Comparison of ENCODE assay signal across 1 cellular context in the genomic region with DNA sequence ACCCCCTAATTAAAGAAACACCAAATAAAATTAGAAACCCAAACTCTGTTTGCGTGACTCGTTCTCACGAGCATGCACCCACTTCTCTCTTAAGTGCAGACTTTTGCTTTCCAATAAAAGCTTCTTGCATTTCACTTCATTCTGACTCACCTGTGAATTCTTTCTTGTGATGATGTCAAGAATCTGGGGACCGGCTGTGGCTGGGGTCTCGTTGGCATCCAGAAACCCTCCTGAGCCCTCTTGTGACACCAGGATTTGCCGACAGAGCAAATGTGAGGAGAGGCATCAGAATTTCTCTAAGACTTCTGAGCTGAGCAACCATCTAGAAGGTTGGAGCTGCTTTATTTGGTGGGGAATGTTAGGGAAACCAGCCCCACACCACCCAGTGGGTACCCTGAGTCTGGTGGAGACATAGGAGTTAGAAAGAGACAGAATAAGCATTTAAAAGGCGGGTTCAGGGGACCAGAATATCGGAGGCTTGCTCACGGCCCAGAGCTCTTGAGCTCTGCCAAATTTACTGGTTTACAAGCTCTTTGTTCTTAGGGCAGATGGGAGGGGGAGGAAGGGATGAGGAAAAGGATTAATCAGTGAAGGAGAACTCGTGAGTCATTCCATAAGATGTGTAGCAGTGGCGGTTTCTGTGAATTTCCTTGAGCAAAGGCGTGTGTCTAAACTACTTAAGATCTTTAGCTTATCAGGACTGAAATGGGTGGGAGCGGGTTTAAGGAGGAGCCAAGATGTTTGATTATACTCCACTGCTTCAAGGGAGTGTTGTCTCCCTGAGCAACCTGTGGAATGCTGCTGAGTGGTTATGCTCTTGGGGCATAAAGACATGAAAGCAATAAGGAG.
A peak's percentile ranks its signal among the peaks of the same experiment; 100 is the strongest.
TF ChIP-seq lines count a peak whose summit lies in the region.

No MANE protein-coding gene starts in this region.

TF ChIP-seq in HCT116, 20 proteins besides CTCF, POLR2A, EP300 and RAD21 (continued from another document):
- TF ChIP-seq, protein P1, sequence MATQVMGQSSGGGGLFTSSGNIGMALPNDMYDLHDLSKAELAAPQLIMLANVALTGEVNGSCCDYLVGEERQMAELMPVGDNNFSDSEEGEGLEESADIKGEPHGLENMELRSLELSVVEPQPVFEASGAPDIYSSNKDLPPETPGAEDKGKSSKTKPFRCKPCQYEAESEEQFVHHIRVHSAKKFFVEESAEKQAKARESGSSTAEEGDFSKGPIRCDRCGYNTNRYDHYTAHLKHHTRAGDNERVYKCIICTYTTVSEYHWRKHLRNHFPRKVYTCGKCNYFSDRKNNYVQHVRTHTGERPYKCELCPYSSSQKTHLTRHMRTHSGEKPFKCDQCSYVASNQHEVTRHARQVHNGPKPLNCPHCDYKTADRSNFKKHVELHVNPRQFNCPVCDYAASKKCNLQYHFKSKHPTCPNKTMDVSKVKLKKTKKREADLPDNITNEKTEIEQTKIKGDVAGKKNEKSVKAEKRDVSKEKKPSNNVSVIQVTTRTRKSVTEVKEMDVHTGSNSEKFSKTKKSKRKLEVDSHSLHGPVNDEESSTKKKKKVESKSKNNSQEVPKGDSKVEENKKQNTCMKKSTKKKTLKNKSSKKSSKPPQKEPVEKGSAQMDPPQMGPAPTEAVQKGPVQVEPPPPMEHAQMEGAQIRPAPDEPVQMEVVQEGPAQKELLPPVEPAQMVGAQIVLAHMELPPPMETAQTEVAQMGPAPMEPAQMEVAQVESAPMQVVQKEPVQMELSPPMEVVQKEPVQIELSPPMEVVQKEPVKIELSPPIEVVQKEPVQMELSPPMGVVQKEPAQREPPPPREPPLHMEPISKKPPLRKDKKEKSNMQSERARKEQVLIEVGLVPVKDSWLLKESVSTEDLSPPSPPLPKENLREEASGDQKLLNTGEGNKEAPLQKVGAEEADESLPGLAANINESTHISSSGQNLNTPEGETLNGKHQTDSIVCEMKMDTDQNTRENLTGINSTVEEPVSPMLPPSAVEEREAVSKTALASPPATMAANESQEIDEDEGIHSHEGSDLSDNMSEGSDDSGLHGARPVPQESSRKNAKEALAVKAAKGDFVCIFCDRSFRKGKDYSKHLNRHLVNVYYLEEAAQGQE (IDR thresholded peaks at IDR 0.05; ENCODE audit: low read depth), result no peak
- no peak for TF ChIP-seq SRF (IDR thresholded peaks at IDR 0.05; ENCODE audit: low read depth)
- peak; percentile 54; the same call in 1 of the 2 replicates for TF ChIP-seq CEBPB (IDR thresholded peaks at IDR 0.05; ENCODE audit: low read depth)
- TF ChIP-seq EZH2phosphoT487 (IDR thresholded peaks at IDR 0.05; ENCODE audit: borderline replicate concordance), result no peak
- TF ChIP-seq, protein P2, sequence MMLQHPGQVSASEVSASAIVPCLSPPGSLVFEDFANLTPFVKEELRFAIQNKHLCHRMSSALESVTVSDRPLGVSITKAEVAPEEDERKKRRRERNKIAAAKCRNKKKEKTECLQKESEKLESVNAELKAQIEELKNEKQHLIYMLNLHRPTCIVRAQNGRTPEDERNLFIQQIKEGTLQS (IDR thresholded peaks at IDR 0.05), result no peak
- peak; percentile 33 for TF ChIP-seq YY1 (IDR thresholded peaks at IDR 0.05; ENCODE audit: extremely low read depth, insufficient replicate concordance, low read depth, low read length)
- peak; percentile 44; the same call in 1 of the 2 replicates for TF ChIP-seq EGR1 (IDR thresholded peaks at IDR 0.05; ENCODE audit: low read depth)
- TF ChIP-seq SIN3A (IDR thresholded peaks at IDR 0.05; ENCODE audit: low read depth), result 0 out of 2 replicates have a peak, but pooled peaks have one; percentile 61
TF ChIP-seq in HCT116: peak in this region for 11.
